In the genomic region with DNA sequence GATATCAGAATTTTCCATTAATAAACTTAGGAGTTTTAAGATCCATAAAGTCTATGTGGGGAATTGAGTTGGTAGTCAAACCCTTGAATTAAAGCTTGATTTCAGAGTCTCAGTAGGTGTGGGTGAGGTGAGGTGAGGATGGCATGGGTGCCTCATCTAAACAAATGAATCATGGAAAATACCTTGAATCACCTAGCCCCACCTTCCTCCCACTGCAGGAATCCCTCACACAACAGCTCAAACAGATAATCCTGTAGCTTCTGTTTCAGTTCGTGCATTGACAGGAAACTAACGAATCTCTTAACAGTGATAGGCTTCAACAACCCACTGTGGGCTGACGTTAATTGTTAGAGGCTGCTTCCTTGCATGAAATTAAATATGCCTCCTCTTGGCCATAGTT, we compare ENCODE assay signal across 24 cellular contexts.
DNase-seq lines count a peak whose midpoint lies in the region; ATAC-seq and TF ChIP-seq lines count a peak whose summit lies in the region.
"Had no signal": no experiment of that assay in that cellular context is flagged by ENCODE, and none has a peak within 500 bp of the region (broad histone marks: within the 10 kb centered on the region; RNA-seq: fewer than 3 reads in every experiment).

No MANE protein-coding gene starts in this region.

- H3K4me1 ChIP-seq in mammary epithelial cell (ENCODE audit: insufficient read depth, low read length) (no peaks in the 10 kb centered on the region), right lobe of liver (no peaks in the 10 kb centered on the region)
- H3K4me1 ChIP-seq: left lung, psoas muscle had no signal

- peaks cover 26% of the 10 kb centered on the region for H3K27me3 Mint-ChIP-seq in MCF 10A (ENCODE audit: insufficient read depth, unreplicated experiment)
- H3K27me3 Mint-ChIP-seq: stimulated activated memory B cell treated with anti-CD40 and anti-IgM and Interleukin-4, amounts not matched to agents 10 μg/mL and 1 μg/mL and 100 μg/mL, for 72 hours had no signal

- H3K9me3 ChIP-seq in mammary epithelial cell (replicated peaks; ENCODE audit: insufficient read depth, low read length) (no peaks in the 10 kb centered on the region), right lobe of liver (no peaks in the 10 kb centered on the region)
- H3K9me3 ChIP-seq: left lung, psoas muscle had no signal

- no peak overlapping the region for H3K4me2 ChIP-seq in mammary epithelial cell (ENCODE audit: insufficient read depth, low read depth, low read length)

- H3K27ac ChIP-seq in mammary epithelial cell (ENCODE audit: insufficient read depth, low read depth, low read length) (no peak overlapping the region), right lobe of liver (no peak overlapping the region)
- H3K27ac ChIP-seq: left lung, psoas muscle, VCaP had no signal

- DNase-seq in mammary epithelial cell (peak; percentile 45), MCF 10A (ENCODE audit: unreplicated experiment) (no peak), right lobe of liver (no peak), H4 (ENCODE audit: low spot score) (no peak)
- peak; percentile 26 for DNase-seq in activated naive CD4-positive, alpha-beta T cell treated with anti-CD3 and anti-CD28 coated beads, Interleukin-2, amount 50 U/mL, for 16 hours
- DNase-seq in stimulated activated naive CD8-positive, alpha-beta T cell treated with anti-CD3 and anti-CD28 coated beads, Interleukin-15, Interleukin-2, amounts not matched to agents 100 U/mL and 50 U/mL, for 24 hours = peak; percentile 5
- DNase-seq: dermis blood vessel endothelial cell; DND-41; H7; left lung; midbrain; naive thymus-derived CD4-positive, alpha-beta T cell; NCI-H1092 treated with DMSO at 0.1 percent for 48 hours; NCI-H1930; NCI-H524; nucleus accumbens; psoas muscle had no signal

- no peak overlapping the region for H3K27ac Mint-ChIP-seq in MCF 10A (ENCODE audit: low read depth, unreplicated experiment)
- H3K27ac Mint-ChIP-seq: activated T-helper 1 cell treated with anti-CD3 and anti-CD28 coated beads, Interleukin-12 subunit alpha, Interleukin-12 subunit beta, Interleukin-2, Interleukin-4 antibody, amounts not matched to agents 30 ng/mL and 10 ng/mL and 1 ng/mL, durations not matched to agents 14 hours and 24 hours and 36 hours; CD14-positive monocyte; naive thymus-derived CD4-positive, alpha-beta T cell; stimulated activated memory B cell treated with anti-CD40 and anti-IgM and Interleukin-4, amounts not matched to agents 10 μg/mL and 1 μg/mL and 100 μg/mL, for 72 hours; T-helper 2 cell treated with Interferon-gamma antibody and Interleukin-4, amounts not matched to agents 5 μg/mL and 100 μg/mL, for 36 hours had no signal

- TF ChIP-seq POLR2A in right lobe of liver (IDR thresholded peaks at IDR 0.05) = no peak

- H3K36me3 ChIP-seq in mammary epithelial cell (ENCODE audit: insufficient read depth, low read length) (no peaks in the 10 kb centered on the region), right lobe of liver (no peaks in the 10 kb centered on the region)
- H3K36me3 ChIP-seq: left lung had no signal

- no peak overlapping the region for H3K9ac ChIP-seq in mammary epithelial cell (ENCODE audit: insufficient read depth, low read length)

- no peaks in the 10 kb centered on the region for H3K9me3 Mint-ChIP-seq in MCF 10A (ENCODE audit: unreplicated experiment)
- H3K9me3 Mint-ChIP-seq: stimulated activated memory B cell treated with anti-CD40 and anti-IgM and Interleukin-4, amounts not matched to agents 10 μg/mL and 1 μg/mL and 100 μg/mL, for 72 hours; T-helper 2 cell treated with Interferon-gamma antibody and Interleukin-4, amounts not matched to agents 5 μg/mL and 100 μg/mL, for 36 hours had no signal

- no peak overlapping the region for H3K4me3 Mint-ChIP-seq in MCF 10A (ENCODE audit: unreplicated experiment)
- H3K4me3 Mint-ChIP-seq: activated T-helper 1 cell treated with anti-CD3 and anti-CD28 coated beads, Interleukin-12 subunit alpha, Interleukin-12 subunit beta, Interleukin-2, Interleukin-4 antibody, amounts not matched to agents 30 ng/mL and 10 ng/mL and 1 ng/mL, durations not matched to agents 14 hours and 24 hours and 36 hours; CD14-positive monocyte; naive thymus-derived CD4-positive, alpha-beta T cell; stimulated activated memory B cell treated with anti-CD40 and anti-IgM and Interleukin-4, amounts not matched to agents 10 μg/mL and 1 μg/mL and 100 μg/mL, for 72 hours; T-helper 2 cell treated with Interferon-gamma antibody and Interleukin-4, amounts not matched to agents 5 μg/mL and 100 μg/mL, for 36 hours had no signal

- H3K4me1 Mint-ChIP-seq in MCF 10A (ENCODE audit: insufficient read depth, unreplicated experiment) = no peaks in the 10 kb centered on the region
- H3K4me1 Mint-ChIP-seq: CD14-positive monocyte; stimulated activated memory B cell treated with anti-CD40 and anti-IgM and Interleukin-4, amounts not matched to agents 10 μg/mL and 1 μg/mL and 100 μg/mL, for 72 hours had no signal

- H3K79me2 ChIP-seq in mammary epithelial cell (ENCODE audit: insufficient read depth, low read length) = no peaks in the 10 kb centered on the region

- intact Hi-C loops in mammary epithelial cell (cut with micrococcal nuclease) = no loop called here
- intact Hi-C loops in MCF 10A (cut with micrococcal nuclease) = no loop called here
- intact Hi-C loops in right lobe of liver (cut with DNase I) = no loop called here

- no peak overlapping the region for H3K4me3 ChIP-seq in mammary epithelial cell (replicated peaks in 1 of 3; ENCODE audit: insufficient read depth in 1 of 3, low read depth in 2 of 3, low read length in 3 of 3)
- no peak overlapping the region for H3K4me3 ChIP-seq in right lobe of liver
- H3K4me3 ChIP-seq: left lung, psoas muscle had no signal

- POLR2A ChIA-PET in MCF 10A (lab: Yijun Ruan, JAX) = interaction anchor here (0.7 kb wide), 1 partner anchor 39 kb away, joined by 3 read pairs; no protein-coding TSS in a partner anchor

- WGBS in mammary epithelial cell (ENCODE audit: low coverage, missing lambda C conversion rate) = 70% methylated on average over 3 of the region's 3 CpGs
- 45% methylated on average over 3 of the region's 3 CpGs for WGBS in right lobe of liver (ENCODE audit: insufficient coverage, low coverage, low lambda C conversion rate, missing lambda C conversion rate)

- TF ChIP-seq CTCF in mammary epithelial cell (conservative IDR thresholded peaks at IDR 0.05 in 1 of 2, IDR thresholded peaks at IDR 0.05 in 1 of 2; ENCODE audit: extremely low read depth in 1 of 2, insufficient read depth in 1 of 2, low read depth in 1 of 2, low read length in 2 of 2) (no peak), MCF 10A (IDR thresholded peaks at IDR 0.05; ENCODE audit: unreplicated experiment) (no peak), right lobe of liver (IDR thresholded peaks at IDR 0.05) (no peak)

- H3K36me3 Mint-ChIP-seq in MCF 10A (ENCODE audit: insufficient read depth, unreplicated experiment) = no peaks in the 10 kb centered on the region
- H3K36me3 Mint-ChIP-seq: CD14-positive monocyte; stimulated activated memory B cell treated with anti-CD40 and anti-IgM and Interleukin-4, amounts not matched to agents 10 μg/mL and 1 μg/mL and 100 μg/mL, for 72 hours had no signal

- H2AFZ ChIP-seq in mammary epithelial cell (ENCODE audit: low read depth, low read length) = no peak overlapping the region

- no peaks in the 10 kb centered on the region for H4K20me1 ChIP-seq in mammary epithelial cell (ENCODE audit: insufficient read depth, low read length)

- ATAC-seq in esophagus mucosa (peak; percentile 81), right lobe of liver (no peak)
- ATAC-seq in stimulated activated naive CD8-positive, alpha-beta T cell treated with anti-CD3 and anti-CD28 coated beads, Interleukin-15, Interleukin-2, amounts not matched to agents 100 U/mL and 50 U/mL, for 24 hours = peak; percentile 81
- ATAC-seq: left lung; naive thymus-derived CD4-positive, alpha-beta T cell; psoas muscle; Right ventricle myocardium inferior; stimulated activated memory B cell treated with anti-CD40 and anti-IgM and Interleukin-4, amounts not matched to agents 10 μg/mL and 1 μg/mL and 100 μg/mL, for 72 hours had no signal

- in situ Hi-C loops in mammary epithelial cell (cut with MboI; ENCODE audit: low sequenced_read_pairs in 2 of 2) = no loop called here

- dilution Hi-C loops in mammary epithelial cell (cut with HindIII; ENCODE audit: low sequenced_read_pairs) = loop anchor here (5.0 kb wide), 1 partner anchor 77 kb away; no protein-coding TSS in a partner anchor

- BruUV-seq in mammary epithelial cell (replicated peaks; lab: Mats Ljungman, UMichigan) (no TSS peak), MCF 10A (replicated peaks; lab: Mats Ljungman, UMichigan) (no TSS peak)

- H3K27me3 ChIP-seq in mammary epithelial cell (ENCODE audit: insufficient read depth, low read length) (peaks cover 4% of the 10 kb centered on the region), right lobe of liver (no peaks in the 10 kb centered on the region)
- H3K27me3 ChIP-seq: left lung had no signal

- CTCF ChIA-PET in mammary epithelial cell (lab: Charles Lee; ENCODE audit: low non-redundant PET) (no interaction called here), MCF 10A (lab: Yijun Ruan, JAX) (interaction anchor here (0.6 to 1.8 kb wide), 3 partner anchors 21 to 428 kb away, joined by 3 to 11 read pairs (median 3); no protein-coding TSS in a partner anchor)

Comparison
In these comparisons a context has a peak if more than half of its experiments do, and no peak if none do; other contexts are left out.
1. DNase-seq: peak in mammary epithelial cell (single experiment), activated naive CD4-positive, alpha-beta T cell treated with anti-CD3 and anti-CD28 coated beads, Interleukin-2, amount 50 U/mL, for 16 hours (single experiment) and stimulated activated naive CD8-positive, alpha-beta T cell treated with anti-CD3 and anti-CD28 coated beads, Interleukin-15, Interleukin-2, amounts not matched to agents 100 U/mL and 50 U/mL, for 24 hours (single experiment); none in MCF 10A (single experiment), right lobe of liver (0 of 3) and H4 (single experiment).
2. ATAC-seq: peak in esophagus mucosa (single experiment) and stimulated activated naive CD8-positive, alpha-beta T cell treated with anti-CD3 and anti-CD28 coated beads, Interleukin-15, Interleukin-2, amounts not matched to agents 100 U/mL and 50 U/mL, for 24 hours (single experiment); none in right lobe of liver (0 of 4).